Comparison of ENCODE assay signal across 16 cellular contexts in the genomic region with DNA sequence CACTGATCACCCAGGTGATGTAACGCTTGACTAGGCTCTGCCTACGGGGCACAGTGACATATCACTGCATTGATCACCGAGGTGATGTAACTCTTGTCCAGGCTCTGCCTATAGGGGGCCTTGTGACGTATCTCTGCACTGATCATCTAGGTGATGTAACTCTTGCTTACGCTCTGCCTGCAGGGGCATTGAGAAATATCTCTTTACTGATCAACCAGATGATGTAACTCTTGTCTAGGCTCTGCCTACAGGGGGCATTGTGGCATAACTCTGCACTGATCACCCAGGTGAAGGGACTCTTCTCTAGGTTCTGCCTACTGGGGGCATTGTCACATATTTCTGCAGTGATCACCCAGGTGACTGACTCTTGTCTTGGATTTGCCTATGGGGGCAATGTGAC. TPM values are rescaled to one million over a fixed set of nuclear protein-coding genes. Genes with fewer than 3 reads are reported as not detected.
DNase-seq lines count a peak whose midpoint lies in the region; ATAC-seq and TF ChIP-seq lines count a peak whose summit lies in the region.
"Not testable (repeated sequence)": the region's sequence is repeated elsewhere in the genome, so short reads cannot be mapped to it uniquely, and the experiment has no call there.
"Had no signal": no experiment of that assay in that cellular context is flagged by ENCODE, and none has a peak within 500 bp of the region (broad histone marks: within the 10 kb centered on the region; RNA-seq: fewer than 3 reads in every experiment).

No MANE protein-coding gene starts in this region.

- not testable (repeated sequence) for H3K9me3 ChIP-seq in HCT116 (ENCODE audit: control insufficient read depth in 1 of 2, insufficient read depth in 1 of 2, low read depth in 1 of 2, low read length in 2 of 2); aorta (ENCODE audit: control insufficient read depth, low read length)

- not testable (repeated sequence) for H3K27me3 ChIP-seq in HCT116 (ENCODE audit: insufficient read depth, low read length); aorta (ENCODE audit: control insufficient read depth in 1 of 2, insufficient read depth in 2 of 2, low read length in 1 of 2)

- H3K27ac ChIP-seq in HCT116 (ENCODE audit: low read depth, low read length); aorta (ENCODE audit: low read depth in 1 of 2, low read length in 2 of 2): not testable (repeated sequence)

- not testable (repeated sequence) for H3K27me3 Mint-ChIP-seq in activated CD8-positive, alpha-beta T cell treated with anti-CD3 and anti-CD28 coated beads, Interleukin-2, amount 10 ng/mL, durations not matched to agents 7 days and 5 days (ENCODE audit: low read depth)

- RAD21 ChIA-PET in HCT116 (lab: Charles Lee; ENCODE audit: low non-redundant PET in 1 of 2, low total read pairs in 2 of 2, uncharacterized antibody in 2 of 2, unreplicated experiment in 2 of 2) = not testable (repeated sequence)

- H3K36me3 Mint-ChIP-seq in activated CD8-positive, alpha-beta T cell treated with anti-CD3 and anti-CD28 coated beads, Interleukin-2, amount 10 ng/mL, durations not matched to agents 7 days and 5 days (ENCODE audit: low read depth) = not testable (repeated sequence)

- TF ChIP-seq POLR2A in HCT116 (IDR thresholded peaks at IDR 0.05; ENCODE audit: borderline replicate concordance, extremely low read depth, insufficient read depth, insufficient read length) = not testable (repeated sequence)

- CTCF ChIA-PET in HCT116 (lab: Charles Lee); activated CD8-positive, alpha-beta T cell treated with anti-CD3 and anti-CD28 coated beads, Interleukin-2, amount 10 ng/mL, durations not matched to agents 7 days and 5 days (lab: Charles Lee): not testable (repeated sequence)

- DNase-seq in EL (peak; percentile 23), LoVo (ENCODE audit: low spot score) (peak; percentile 0), RPMI8226 (peak; percentile 32), kidney tubule cell (ENCODE audit: low spot score) (peak; percentile 52)
- DNase-seq in HCT116 (ENCODE audit: low read depth, low spot score); choroid plexus epithelial cell (ENCODE audit: low read depth); aorta: not testable (repeated sequence)
- peak; percentile 48 for DNase-seq in activated CD8-positive, alpha-beta T cell treated with anti-CD3 and anti-CD28 coated beads, Interleukin-2, amount 10 ng/mL, durations not matched to agents 7 days and 5 days

- not testable (repeated sequence) for H3K79me2 ChIP-seq in HCT116 (ENCODE audit: insufficient read depth, low read length)

- peak; percentile 25; the same call in 1 of the 2 replicates for TF ChIP-seq RAD21 in HCT116 (IDR thresholded peaks at IDR 0.05; ENCODE audit: low read depth)

- H3K36me3 ChIP-seq in HCT116 (ENCODE audit: control insufficient read depth in 1 of 2, insufficient read depth in 2 of 2, low read length in 2 of 2); aorta (ENCODE audit: control insufficient read depth in 1 of 2, insufficient read depth in 2 of 2, low read length in 1 of 2): not testable (repeated sequence)

- not testable (repeated sequence) for H3K4me1 Mint-ChIP-seq in activated CD8-positive, alpha-beta T cell treated with anti-CD3 and anti-CD28 coated beads, Interleukin-2, amount 10 ng/mL, durations not matched to agents 7 days and 5 days (ENCODE audit: low read depth)

- not testable (repeated sequence) for H3K4me2 ChIP-seq in HCT116 (ENCODE audit: low read length)

- H3K4me3 ChIP-seq in HCT116 (replicated peaks in 1 of 2; ENCODE audit: low read depth in 1 of 2, low read length in 2 of 2); choroid plexus epithelial cell (ENCODE audit: low read depth, low read length); aorta (ENCODE audit: low read length in 2 of 2): not testable (repeated sequence)

- H2AFZ ChIP-seq in HCT116 (ENCODE audit: low read depth, low read length, poor library complexity, severe bottlenecking) = not testable (repeated sequence)

- not testable (repeated sequence) for H3K9me2 ChIP-seq in HCT116 (ENCODE audit: insufficient read depth)

- WGBS in aorta, 2 donors = 74 to 77% methylated on average over 5 of the region's 5 CpGs

- not testable (repeated sequence) for ATAC-seq in HCT116; activated CD8-positive, alpha-beta T cell treated with anti-CD3 and anti-CD28 coated beads, Interleukin-2, amount 10 ng/mL, durations not matched to agents 7 days and 5 days
- ATAC-seq in aorta (ENCODE audit: low FRiP score) = peak; percentile 3

- BruUV-seq in HCT116 (replicated peaks; lab: Mats Ljungman, UMichigan) = not testable (repeated sequence)

- H3K9me3 Mint-ChIP-seq in activated CD8-positive, alpha-beta T cell treated with anti-CD3 and anti-CD28 coated beads, Interleukin-2, amount 10 ng/mL, durations not matched to agents 7 days and 5 days (ENCODE audit: insufficient read depth) = peaks cover 23% of the 10 kb centered on the region

- POLR2A ChIA-PET in HCT116 (lab: Charles Lee); activated CD8-positive, alpha-beta T cell treated with anti-CD3 and anti-CD28 coated beads, Interleukin-2, amount 10 ng/mL, durations not matched to agents 7 days and 5 days (lab: Charles Lee): not testable (repeated sequence)

- not testable (repeated sequence) for H3K9ac ChIP-seq in HCT116 (ENCODE audit: low read length)

- not testable (repeated sequence) for H3K4me1 ChIP-seq in HCT116 (ENCODE audit: control insufficient read depth in 1 of 2, insufficient read depth in 2 of 2, low read length in 2 of 2); aorta (ENCODE audit: control insufficient read depth in 1 of 2, insufficient read depth in 2 of 2, low read length in 2 of 2)

- not testable (repeated sequence) for H4K20me1 ChIP-seq in HCT116 (ENCODE audit: insufficient read depth)

- not testable (repeated sequence) for H3K27ac Mint-ChIP-seq in activated CD8-positive, alpha-beta T cell treated with anti-CD3 and anti-CD28 coated beads, Interleukin-2, amount 10 ng/mL, durations not matched to agents 7 days and 5 days

- H3K4me3 Mint-ChIP-seq in activated CD8-positive, alpha-beta T cell treated with anti-CD3 and anti-CD28 coated beads, Interleukin-2, amount 10 ng/mL, durations not matched to agents 7 days and 5 days = not testable (repeated sequence)

- 0 out of 6 replicates have a peak, but pooled peaks of 2 of the 3 experiments have one; percentile 6 to 12 for TF ChIP-seq CTCF in HCT116 (IDR thresholded peaks at IDR 0.05 in 2 of 3, conservative IDR thresholded peaks at IDR 0.05 in 1 of 3; ENCODE audit: borderline replicate concordance in 1 of 3, insufficient read depth in 1 of 3, low read depth in 2 of 3, low read length in 2 of 3)
- peak; percentile 10 for TF ChIP-seq CTCF in choroid plexus epithelial cell (conservative IDR thresholded peaks at IDR 0.05; ENCODE audit: low read depth, low read length)

- intact Hi-C loops in HCT116 (cut with micrococcal nuclease); aorta (cut with DNase I): not testable (repeated sequence)

TF ChIP-seq in HCT116, 20 proteins besides CTCF, POLR2A, EP300 and RAD21:
- TF ChIP-seq, protein P1, sequence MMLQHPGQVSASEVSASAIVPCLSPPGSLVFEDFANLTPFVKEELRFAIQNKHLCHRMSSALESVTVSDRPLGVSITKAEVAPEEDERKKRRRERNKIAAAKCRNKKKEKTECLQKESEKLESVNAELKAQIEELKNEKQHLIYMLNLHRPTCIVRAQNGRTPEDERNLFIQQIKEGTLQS (IDR thresholded peaks at IDR 0.05) = peak; percentile 58; the same call in 1 of the 2 replicates
- peak; percentile 58 for TF ChIP-seq CEBPB (IDR thresholded peaks at IDR 0.05; ENCODE audit: low read depth)

RNA-seq across cellular contexts. Expression of a gene that starts 50.9 kb away (rescaled TPM):
- total RNA-seq in HCT116 (2021; ENCODE audit: unreplicated experiment) (56.1 TPM), aorta (10 to 100 TPM; 45.8 to 49.4 TPM)
- polyA plus RNA-seq in HCT116 (2012) = 20.5 and 23.6 TPM in 2 replicates
- total RNA-seq in activated CD8-positive, alpha-beta T cell treated with anti-CD3 and anti-CD28 coated beads, Interleukin-2, amount 10 ng/mL, durations not matched to agents 7 days and 5 days = 10 to 100 TPM; 71.9 to 82.7 TPM
- polyA plus RNA-seq in aorta = 10 to 100 TPM; 20.3 to 22.7 TPM

RNA-seq across cellular contexts. Expression of a gene that starts 58.0 kb away (rescaled TPM):
- total RNA-seq in HCT116 (2021; ENCODE audit: unreplicated experiment) (0.57 TPM), aorta (not detected)
- polyA plus RNA-seq in HCT116 (2012) = 0.21 and 0.39 TPM in 2 replicates
- total RNA-seq in activated CD8-positive, alpha-beta T cell treated with anti-CD3 and anti-CD28 coated beads, Interleukin-2, amount 10 ng/mL, durations not matched to agents 7 days and 5 days = not detected
- not detected for polyA plus RNA-seq in aorta
- total RNA-seq: bronchial epithelial cell; CD4-positive, CD25-positive, alpha-beta regulatory T cell; Daoy; left ventricle myocardium superior; myocyte; Right ventricle myocardium inferior; thoracic aorta; urinary bladder had no signal
- polyA plus RNA-seq: CD4-positive, CD25-positive, alpha-beta regulatory T cell had no signal
